Comparison of ENCODE assay signal across 21 cellular contexts in the genomic region with DNA sequence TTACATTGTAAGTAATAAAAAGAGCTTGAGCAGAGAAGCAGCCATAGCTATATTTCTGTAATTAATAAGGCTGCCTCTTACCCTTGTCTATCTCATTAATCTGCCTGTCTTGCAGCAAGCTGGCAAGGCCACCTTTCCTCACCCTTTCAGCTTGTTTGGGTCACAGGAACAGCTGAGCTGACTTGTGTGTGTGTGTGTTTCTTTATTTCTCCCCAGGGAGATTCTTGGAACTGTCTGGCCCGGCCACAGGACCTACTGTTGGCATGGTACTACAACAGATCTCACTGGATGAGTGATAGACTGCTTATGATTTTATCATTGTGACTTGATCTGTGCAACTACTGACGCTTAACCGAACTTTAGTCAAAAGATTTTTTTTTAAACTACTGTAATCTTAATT.
DNase-seq lines count a peak whose midpoint lies in the region; ATAC-seq, FAIRE-seq and TF ChIP-seq lines count a peak whose summit lies in the region.
"Had no signal": no experiment of that assay in that cellular context is flagged by ENCODE, and none has a peak within 500 bp of the region (broad histone marks: within the 10 kb centered on the region; RNA-seq: fewer than 3 reads in every experiment).

No MANE protein-coding gene starts in this region.

- POLR2A ChIA-PET in K562 (lab: Yijun Ruan, JAX), result interaction anchor here (0.6 kb wide), 1 partner anchor 449 kb away, joined by 3 read pairs; the partner anchor contains the start of gene KIF21A

- FAIRE-seq in K562 (lab: Jason Lieb, UNC), result no peak
- FAIRE-seq: A549, H54 had no signal

- TF ChIP-seq RAD21 in K562 (CRISPR knock-in tag; conservative IDR thresholded peaks at IDR 0.05 in 1 of 2, IDR thresholded peaks at IDR 0.05 in 1 of 2), result no peak

- H3K9ac ChIP-seq in K562 (ENCODE audit: insufficient read depth in 1 of 2, low read depth in 2 of 2, low read length in 2 of 2), result no peak overlapping the region
- H3K9ac ChIP-seq: BLaER1 had no signal

- H3K4me1 ChIP-seq in heart left ventricle, result peaks cover 0 to 9% (median 0%) of the 10 kb centered on the region in 12 donors
- H3K4me1 ChIP-seq in K562 (replicated peaks in 1 of 2; ENCODE audit: control insufficient read depth in 2 of 2, insufficient read depth in 2 of 2, low read length in 2 of 2), result no peaks in the 10 kb centered on the region
- H3K4me1 ChIP-seq: A549, colonic mucosa had no signal

- H3K4me3 ChIP-seq in heart left ventricle (no peak overlapping the region), K562 (no peak overlapping the region), skeletal muscle cell (ENCODE audit: low read depth, low read length) (no peak overlapping the region)
- H3K4me3 ChIP-seq: A549, BLaER1, colonic mucosa had no signal

- TF ChIP-seq EP300 in K562 (IDR thresholded peaks at IDR 0.05; ENCODE audit: low read length), result no peak

- CTCF ChIA-PET in K562 (lab: Yijun Ruan, JAX; ENCODE audit: low intra/inter-chr PET ratio), result no interaction called here

- TF ChIP-seq POLR2A in heart left ventricle (IDR thresholded peaks at IDR 0.05) (no peak), K562 (conservative IDR thresholded peaks at IDR 0.05) (no peak)

- BruUV-seq in K562 (replicated peaks; lab: Mats Ljungman, UMichigan), result no TSS peak

- H3K9me3 ChIP-seq in heart left ventricle (no peaks in the 10 kb centered on the region), K562 (replicated peaks; ENCODE audit: control insufficient read depth, insufficient read depth, low read depth, low read length) (peaks cover 2% of the 10 kb centered on the region; the same call in 1 of the 2 replicates)
- H3K9me3 ChIP-seq: A549, BLaER1, colonic mucosa had no signal

- DNase-seq in Right ventricle myocardium inferior (ENCODE audit: missing footprints) (peak; percentile 44), heart left ventricle (no peak), NCI-H446 treated with DMSO at 0.1 percent for 48 hours (lab: John Stamatoyannopoulos, UW) (peak; percentile 85), K562 (ENCODE audit: extremely low read depth in 1 of 4, low spot score in 3 of 4) (no peak), skeletal muscle cell (ENCODE audit: low read depth) (peak; percentile 11), RKO (ENCODE audit: low spot score) (no peak)
- DNase-seq: activated CD4-positive, alpha-beta memory T cell treated with anti-CD3 and anti-CD28 coated beads, Interleukin-2, amount 10 ng/mL, durations not matched to agents 7 days and 5 days; activated gamma-delta T cell treated with Interleukin-2 at 50 U/mL for 16 hours; colonic mucosa; endodermal cell; MM.1S; NCI-H1694 treated with DMSO at 0.1 percent for 48 hours; NCI-H226; RPMI8226; stimulated activated CD4-positive, alpha-beta T cell treated with anti-CD3 and anti-CD28 coated beads, Interleukin-15, amount 100 ng/mL, for 24 hours had no signal

- no peaks in the 10 kb centered on the region for H4K20me1 ChIP-seq in K562 (replicated peaks; ENCODE audit: control insufficient read depth, insufficient read depth, low read length)
- H4K20me1 ChIP-seq: BLaER1 had no signal

- intact Hi-C loops in Right ventricle myocardium inferior (cut with DNase I), result no loop called here
- intact Hi-C loops in heart left ventricle (cut with DNase I), result no loop called here
- intact Hi-C loops in K562 (cut with micrococcal nuclease), result no loop called here

- H3K36me3 ChIP-seq in heart left ventricle, result no peaks in the 10 kb centered on the region
- no peaks in the 10 kb centered on the region for H3K36me3 ChIP-seq in K562 (ENCODE audit: control insufficient read depth, insufficient read depth, low read length)
- H3K36me3 ChIP-seq: BLaER1, colonic mucosa had no signal

- WGBS in heart left ventricle, 4 donors, result 31 to 65% (median 46%) methylated on average over 3 of the region's 3 CpGs
- WGBS in K562 (ENCODE audit: insufficient coverage, low coverage, missing lambda C conversion rate), result 38% methylated on average over 3 of the region's 3 CpGs

- no peak overlapping the region for H2AFZ ChIP-seq in K562 (ENCODE audit: low read depth, low read length)

- H3K27ac ChIP-seq in heart left ventricle, result no peak overlapping the region
- H3K27ac ChIP-seq in K562 (ENCODE audit: extremely low read depth, low read depth, low read length), result no peak overlapping the region
- H3K27ac ChIP-seq: A549, BLaER1, colonic mucosa, HL-60 had no signal

- TF ChIP-seq CTCF in heart left ventricle (IDR thresholded peaks at IDR 0.05) (no peak), K562 (IDR thresholded peaks at IDR 0.05 in 2 of 3, conservative IDR thresholded peaks at IDR 0.05 in 1 of 3; ENCODE audit: insufficient read depth in 2 of 3, low read depth in 1 of 3, low read length in 3 of 3) (no peak)

- no peaks in the 10 kb centered on the region for H3K27me3 ChIP-seq in heart left ventricle
- no peaks in the 10 kb centered on the region for H3K27me3 ChIP-seq in K562 (ENCODE audit: control insufficient read depth in 2 of 2, insufficient read depth in 2 of 2, low read length in 2 of 2)
- H3K27me3 ChIP-seq: BLaER1, colonic mucosa had no signal

- H3K4me2 ChIP-seq in K562 (ENCODE audit: insufficient read depth, low read length), result no peak overlapping the region
- H3K4me2 ChIP-seq: A549, BLaER1 had no signal

- in situ Hi-C loops in K562 (cut with MboI), result no loop called here

- no peaks in the 10 kb centered on the region for H3K9me1 ChIP-seq in K562 (ENCODE audit: control insufficient read depth, insufficient read depth, low read length)

- H3K79me2 ChIP-seq in K562 (ENCODE audit: control insufficient read depth, insufficient read depth, low read length), result no peaks in the 10 kb centered on the region

- ATAC-seq in Right ventricle myocardium inferior (peak; percentile 44), heart left ventricle (no peak), K562 (no peak), HG03442 (IDR thresholded peaks at IDR 0.05; ENCODE audit: unreplicated experiment) (no peak), GM19023 (IDR thresholded peaks at IDR 0.05; ENCODE audit: unreplicated experiment) (no peak)
- ATAC-seq: A549 had no signal

TF ChIP-seq in K562, 482 proteins besides CTCF, POLR2A, EP300 and RAD21:
- TF ChIP-seq PBX2 (CRISPR knock-in tag; IDR thresholded peaks at IDR 0.05; ENCODE audit: low read depth), result no peak
- TF ChIP-seq PBX2 (tag; conservative IDR thresholded peaks at IDR 0.05; ENCODE audit: low read depth), result 0 out of 2 replicates have a peak, but pooled peaks have one; percentile 7
- TF ChIP-seq, protein P1, sequence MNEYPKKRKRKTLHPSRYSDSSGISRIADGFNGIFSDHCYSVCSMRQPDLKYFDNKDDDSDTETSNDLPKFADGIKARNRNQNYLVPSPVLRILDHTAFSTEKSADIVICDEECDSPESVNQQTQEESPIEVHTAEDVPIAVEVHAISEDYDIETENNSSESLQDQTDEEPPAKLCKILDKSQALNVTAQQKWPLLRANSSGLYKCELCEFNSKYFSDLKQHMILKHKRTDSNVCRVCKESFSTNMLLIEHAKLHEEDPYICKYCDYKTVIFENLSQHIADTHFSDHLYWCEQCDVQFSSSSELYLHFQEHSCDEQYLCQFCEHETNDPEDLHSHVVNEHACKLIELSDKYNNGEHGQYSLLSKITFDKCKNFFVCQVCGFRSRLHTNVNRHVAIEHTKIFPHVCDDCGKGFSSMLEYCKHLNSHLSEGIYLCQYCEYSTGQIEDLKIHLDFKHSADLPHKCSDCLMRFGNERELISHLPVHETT (CRISPR knock-in tag; conservative IDR thresholded peaks at IDR 0.05 in 1 of 2, IDR thresholded peaks at IDR 0.05 in 1 of 2), result no peak

Comparison
In these comparisons a context has a peak if more than half of its experiments do, and no peak if none do; other contexts are left out.
1. DNase-seq: peak in Right ventricle myocardium inferior (single experiment), NCI-H446 treated with DMSO at 0.1 percent for 48 hours (single experiment) and skeletal muscle cell (single experiment); none in heart left ventricle (0 of 5), K562 (0 of 4) and RKO (single experiment).